ENCODE assay signal across 19 cellular contexts in genomic region chr17:82118178-82118814, GRCh38. TPM values are rescaled to one million over a fixed set of nuclear protein-coding genes. Genes with fewer than 3 reads are reported as not detected.
A peak's percentile ranks its signal among the peaks of the same experiment; 100 is the strongest.
DNase-seq lines count a peak whose midpoint lies in the region; ATAC-seq and TF ChIP-seq lines count a peak whose summit lies in the region.
"Had no signal": no experiment of that assay in that cellular context is flagged by ENCODE, and none has a peak within 500 bp of the region (broad histone marks: within the 10 kb centered on the region; RNA-seq: fewer than 3 reads in every experiment).

No MANE protein-coding gene starts in this region.

- intact Hi-C loops in left lung (cut with DNase I) = no loop called here

- H3K4me2 ChIP-seq in parathyroid adenoma (ENCODE audit: low read length) = no peak overlapping the region

- no peak overlapping the region for H3K4me3 Mint-ChIP-seq in activated T-helper 17 cell treated with anti-CD3 and anti-CD28 coated beads, Interleukin-2, amount 50 U/mL, for 72 hours
- H3K4me3 Mint-ChIP-seq: activated CD4-positive, alpha-beta memory T cell treated with anti-CD3 and anti-CD28 coated beads, Interleukin-2, amount 10 ng/mL, durations not matched to agents 7 days and 5 days; activated naive CD4-positive, alpha-beta T cell treated with anti-CD3 and anti-CD28 coated beads, Interleukin-2, amount 50 U/mL, for 24 hours; CD14-positive monocyte had no signal

- H3K36me3 ChIP-seq in H7 (replicated peaks; ENCODE audit: control insufficient read depth, insufficient read depth, low read length) (no peaks in the 10 kb centered on the region), left lung (peaks cover 0 to 11% of the 10 kb centered on the region in 2 donors), parathyroid adenoma (ENCODE audit: control insufficient read depth, insufficient read depth, low read length) (no peaks in the 10 kb centered on the region)

- H3K79me2 ChIP-seq in parathyroid adenoma = peaks cover 2% of the 10 kb centered on the region

- no peaks in the 10 kb centered on the region for H3K9me3 Mint-ChIP-seq in activated T-helper 17 cell treated with anti-CD3 and anti-CD28 coated beads, Interleukin-2, amount 50 U/mL, for 72 hours
- H3K9me3 Mint-ChIP-seq: activated CD4-positive, alpha-beta memory T cell treated with anti-CD3 and anti-CD28 coated beads, Interleukin-2, amount 10 ng/mL, durations not matched to agents 7 days and 5 days; activated naive CD4-positive, alpha-beta T cell treated with anti-CD3 and anti-CD28 coated beads, Interleukin-2, amount 50 U/mL, for 24 hours; naive thymus-derived CD8-positive, alpha-beta T cell had no signal

- peak overlapping the region; percentile 83 for H2AFZ ChIP-seq in parathyroid adenoma

- DNase-seq in H7 = peak; percentile 23
- no peak for DNase-seq in left lung
- DNase-seq in NCI-H1694 (lab: John Stamatoyannopoulos, UW) = no peak
- no peak for DNase-seq in DMS53 treated with DMSO at 0.1 percent for 48 hours (lab: John Stamatoyannopoulos, UW; ENCODE audit: unreplicated experiment)
- no peak for DNase-seq in stimulated activated naive CD4-positive, alpha-beta T cell treated with Interleukin-2 at 50 U/mL for 16 hours (lab: John Stamatoyannopoulos, UW)
- DNase-seq: activated CD4-positive, alpha-beta memory T cell treated with anti-CD3 and anti-CD28 coated beads, Interleukin-2, amount 10 ng/mL, durations not matched to agents 7 days and 5 days; activated T-cell treated with anti-CD3 and anti-CD28 coated beads, Interleukin-2, amount 50 U/mL, for 1 hour; DMS79; mammary epithelial cell; naive thymus-derived CD8-positive, alpha-beta T cell; NCI-H1092; NCI-H510A treated with DMSO at 0.1 percent for 48 hours; WERI-Rb-1 had no signal

- ATAC-seq in activated T-helper 17 cell treated with anti-CD3 and anti-CD28 coated beads, Interleukin-2, amount 50 U/mL, for 72 hours (replicated peaks) = no peak
- ATAC-seq in left lung (peak; percentile 52), HG03457 (IDR thresholded peaks at IDR 0.05; ENCODE audit: unreplicated experiment) (no peak)
- ATAC-seq: naive thymus-derived CD8-positive, alpha-beta T cell had no signal

- no peaks in the 10 kb centered on the region for H3K4me1 Mint-ChIP-seq in activated T-helper 17 cell treated with anti-CD3 and anti-CD28 coated beads, Interleukin-2, amount 50 U/mL, for 72 hours

- peaks cover 0 to 9% of the 10 kb centered on the region in 2 donors for H3K4me1 ChIP-seq in left lung
- peaks cover 12% of the 10 kb centered on the region for H3K4me1 ChIP-seq in parathyroid adenoma
- H3K4me1 ChIP-seq: ascending aorta had no signal

- H3K9me3 ChIP-seq in left lung (no peaks in the 10 kb centered on the region), parathyroid adenoma (ENCODE audit: control insufficient read depth, low read length) (no peaks in the 10 kb centered on the region)
- H3K9me3 ChIP-seq: ascending aorta had no signal

- TF ChIP-seq CTCF in left lung (IDR thresholded peaks at IDR 0.05) (no peak), parathyroid adenoma (IDR thresholded peaks at IDR 0.05) (no peak)

- H3K27ac ChIP-seq in left lung (peak overlapping the region; percentile 40 to 67), parathyroid adenoma (no peak overlapping the region)
- H3K27ac ChIP-seq: ascending aorta, WERI-Rb-1 had no signal

- H3K4me3 ChIP-seq in H7 (ENCODE audit: insufficient read depth, low read depth, low read length) (no peak overlapping the region), left lung (no peak overlapping the region), parathyroid adenoma (ENCODE audit: low read depth, low read length) (no peak overlapping the region)
- H3K4me3 ChIP-seq: ascending aorta had no signal

- H3K36me3 Mint-ChIP-seq in activated T-helper 17 cell treated with anti-CD3 and anti-CD28 coated beads, Interleukin-2, amount 50 U/mL, for 72 hours (ENCODE audit: low read depth) = no peaks in the 10 kb centered on the region
- H3K36me3 Mint-ChIP-seq: activated naive CD4-positive, alpha-beta T cell treated with anti-CD3 and anti-CD28 coated beads, Interleukin-2, amount 50 U/mL, for 24 hours had no signal

- no peaks in the 10 kb centered on the region for H3K27me3 Mint-ChIP-seq in activated T-helper 17 cell treated with anti-CD3 and anti-CD28 coated beads, Interleukin-2, amount 50 U/mL, for 72 hours
- H3K27me3 Mint-ChIP-seq: activated CD4-positive, alpha-beta memory T cell treated with anti-CD3 and anti-CD28 coated beads, Interleukin-2, amount 10 ng/mL, durations not matched to agents 7 days and 5 days; activated naive CD4-positive, alpha-beta T cell treated with anti-CD3 and anti-CD28 coated beads, Interleukin-2, amount 50 U/mL, for 24 hours; naive thymus-derived CD8-positive, alpha-beta T cell had no signal

- H3K27ac Mint-ChIP-seq in activated T-helper 17 cell treated with anti-CD3 and anti-CD28 coated beads, Interleukin-2, amount 50 U/mL, for 72 hours = peak overlapping the region; percentile 22
- H3K27ac Mint-ChIP-seq: activated CD4-positive, alpha-beta memory T cell treated with anti-CD3 and anti-CD28 coated beads, Interleukin-2, amount 10 ng/mL, durations not matched to agents 7 days and 5 days; activated naive CD4-positive, alpha-beta T cell treated with anti-CD3 and anti-CD28 coated beads, Interleukin-2, amount 50 U/mL, for 24 hours; CD14-positive monocyte had no signal

- no peak overlapping the region for H3K9ac ChIP-seq in parathyroid adenoma

- H3K27me3 ChIP-seq in H7 (ENCODE audit: control insufficient read depth, insufficient read depth, low read length) (no peaks in the 10 kb centered on the region), left lung (no peaks in the 10 kb centered on the region), parathyroid adenoma (ENCODE audit: control insufficient read depth, insufficient read depth, low read length) (no peaks in the 10 kb centered on the region)
- H3K27me3 ChIP-seq: ascending aorta had no signal

RNA-seq across cellular contexts. Expression of gene FASN, which starts 20.3 kb away (rescaled TPM):
- 201 and 257 TPM in 2 replicates for total RNA-seq in H7 (2014; rRNA removed; shearing (Covaris generic))
- total RNA-seq in activated T-helper 17 cell treated with anti-CD3 and anti-CD28 coated beads, Interleukin-2, amount 50 U/mL, for 72 hours = 100 to 1,000 TPM; 109 to 242 TPM
- total RNA-seq in left lung = 100 to 1,000 TPM; 288 to 550 TPM

RNA-seq across cellular contexts. Expression of gene DUS1L, which starts 52.7 kb away (rescaled TPM):
- 114 and 129 TPM in 2 replicates for total RNA-seq in H7 (2014; rRNA removed; shearing (Covaris generic))
- total RNA-seq in activated T-helper 17 cell treated with anti-CD3 and anti-CD28 coated beads, Interleukin-2, amount 50 U/mL, for 72 hours = 100 to 1,000 TPM in 1 of 2 donors, 10 to 100 TPM in 1; 59.7 to 129 TPM
- 100 to 1,000 TPM; 102 to 103 TPM for total RNA-seq in left lung
